ENCODE assay signal across 1 cellular context in the genomic region with DNA sequence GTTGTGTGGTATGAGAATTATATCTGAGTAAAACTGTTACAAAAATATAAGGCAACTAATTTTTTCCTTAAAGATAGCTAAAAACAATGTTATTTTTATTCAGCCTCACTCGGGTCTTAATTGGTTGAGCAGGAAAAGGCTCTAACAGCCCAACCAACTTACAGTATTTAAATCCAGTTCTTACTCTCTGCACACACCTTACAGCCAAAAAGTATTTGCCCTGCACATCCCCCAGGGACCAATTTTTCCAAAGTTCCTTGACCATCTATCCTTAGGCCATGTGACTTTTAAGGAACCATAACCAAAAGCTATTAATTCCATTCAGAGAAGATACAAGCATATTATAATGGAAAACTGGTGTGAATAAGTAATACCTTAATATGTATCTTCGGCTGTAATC.
TF ChIP-seq lines count a peak whose summit lies in the region.

No MANE protein-coding gene starts in this region.

TF ChIP-seq in WTC11, 78 proteins besides CTCF, POLR2A, EP300 and RAD21 (continued from another document):
- TF ChIP-seq, protein P1, sequence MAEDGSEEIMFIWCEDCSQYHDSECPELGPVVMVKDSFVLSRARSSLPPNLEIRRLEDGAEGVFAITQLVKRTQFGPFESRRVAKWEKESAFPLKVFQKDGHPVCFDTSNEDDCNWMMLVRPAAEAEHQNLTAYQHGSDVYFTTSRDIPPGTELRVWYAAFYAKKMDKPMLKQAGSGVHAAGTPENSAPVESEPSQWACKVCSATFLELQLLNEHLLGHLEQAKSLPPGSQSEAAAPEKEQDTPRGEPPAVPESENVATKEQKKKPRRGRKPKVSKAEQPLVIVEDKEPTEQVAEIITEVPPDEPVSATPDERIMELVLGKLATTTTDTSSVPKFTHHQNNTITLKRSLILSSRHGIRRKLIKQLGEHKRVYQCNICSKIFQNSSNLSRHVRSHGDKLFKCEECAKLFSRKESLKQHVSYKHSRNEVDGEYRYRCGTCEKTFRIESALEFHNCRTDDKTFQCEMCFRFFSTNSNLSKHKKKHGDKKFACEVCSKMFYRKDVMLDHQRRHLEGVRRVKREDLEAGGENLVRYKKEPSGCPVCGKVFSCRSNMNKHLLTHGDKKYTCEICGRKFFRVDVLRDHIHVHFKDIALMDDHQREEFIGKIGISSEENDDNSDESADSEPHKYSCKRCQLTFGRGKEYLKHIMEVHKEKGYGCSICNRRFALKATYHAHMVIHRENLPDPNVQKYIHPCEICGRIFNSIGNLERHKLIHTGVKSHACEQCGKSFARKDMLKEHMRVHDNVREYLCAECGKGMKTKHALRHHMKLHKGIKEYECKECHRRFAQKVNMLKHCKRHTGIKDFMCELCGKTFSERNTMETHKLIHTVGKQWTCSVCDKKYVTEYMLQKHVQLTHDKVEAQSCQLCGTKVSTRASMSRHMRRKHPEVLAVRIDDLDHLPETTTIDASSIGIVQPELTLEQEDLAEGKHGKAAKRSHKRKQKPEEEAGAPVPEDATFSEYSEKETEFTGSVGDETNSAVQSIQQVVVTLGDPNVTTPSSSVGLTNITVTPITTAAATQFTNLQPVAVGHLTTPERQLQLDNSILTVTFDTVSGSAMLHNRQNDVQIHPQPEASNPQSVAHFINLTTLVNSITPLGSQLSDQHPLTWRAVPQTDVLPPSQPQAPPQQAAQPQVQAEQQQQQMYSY (CRISPR knock-in tag; IDR thresholded peaks at IDR 0.05), result no peak
- TF ChIP-seq TP53 (CRISPR knock-in tag; IDR thresholded peaks at IDR 0.05) (no peak), ZNF232 (CRISPR knock-in tag; IDR thresholded peaks at IDR 0.05) (no peak), NFYB (CRISPR knock-in tag; conservative IDR thresholded peaks at IDR 0.05; ENCODE audit: low read depth) (no peak)
